In the genomic region with DNA sequence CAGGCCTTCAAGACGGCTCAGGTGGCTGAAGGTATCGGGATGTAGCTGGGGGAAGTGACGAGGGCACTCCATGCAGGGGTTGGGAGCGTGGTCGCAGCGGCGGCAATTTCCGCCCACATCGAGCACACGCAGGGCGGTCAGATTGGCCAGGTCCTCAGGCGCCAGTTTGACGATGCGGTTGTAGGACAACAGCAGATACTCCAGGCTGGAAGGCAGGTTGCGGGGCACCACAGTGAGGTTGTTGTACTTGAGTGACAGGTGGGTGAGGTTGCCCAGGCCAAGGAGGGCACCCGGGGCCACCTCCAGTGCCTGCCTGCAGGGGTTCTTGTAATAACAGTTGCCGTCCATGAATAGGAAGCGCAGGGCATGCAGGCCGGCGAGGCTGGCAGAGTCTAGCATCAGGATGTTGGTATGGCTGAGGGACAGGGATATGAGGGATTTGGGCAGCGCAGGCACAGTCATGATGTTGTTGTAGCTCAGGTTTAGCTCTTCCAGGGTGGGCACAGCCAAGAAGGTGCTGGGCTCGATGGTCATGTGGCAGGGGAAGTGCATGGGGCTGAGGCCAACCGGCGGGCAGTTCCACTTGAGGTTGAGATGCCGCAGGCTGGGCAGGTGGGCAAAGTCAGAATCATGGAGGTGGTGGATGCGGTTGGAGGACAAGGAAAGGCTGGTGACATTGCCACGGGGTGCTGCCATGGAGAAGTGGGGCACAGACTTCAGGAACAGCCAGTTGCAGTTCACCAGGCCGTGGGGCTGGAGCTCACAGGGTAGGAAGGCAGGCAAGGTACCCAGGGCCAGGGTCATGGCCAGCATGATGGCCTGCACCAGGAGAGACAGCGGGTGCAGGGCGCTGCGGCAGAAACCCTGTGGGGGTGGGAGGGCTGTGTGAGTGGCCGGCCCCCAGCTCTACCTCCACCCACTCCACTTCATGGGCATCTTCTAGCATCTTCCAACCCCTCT, we compare ENCODE assay signal across 19 cellular contexts. TPM values are rescaled to one million over a fixed set of nuclear protein-coding genes. Genes with fewer than 3 reads are reported as not detected.
A peak's percentile ranks its signal among the peaks of the same experiment; 100 is the strongest.
DNase-seq lines count a peak whose midpoint lies in the region; ATAC-seq and TF ChIP-seq lines count a peak whose summit lies in the region.
"Had no signal": no experiment of that assay in that cellular context is flagged by ENCODE, and none has a peak within 500 bp of the region (broad histone marks: within the 10 kb centered on the region; RNA-seq: fewer than 3 reads in every experiment).

No MANE protein-coding gene starts in this region.

- no peak overlapping the region for H3K27ac Mint-ChIP-seq in CD14-positive monocyte
- peak overlapping the region; percentile 96 for H3K27ac Mint-ChIP-seq in activated CD8-positive, alpha-beta T cell treated with anti-CD3 and anti-CD28 coated beads, Interleukin-2, amount 10 ng/mL, durations not matched to agents 7 days and 5 days
- peak overlapping the region; percentile 85 to 99 (median 96) for H3K27ac Mint-ChIP-seq in naive B cell
- H3K27ac Mint-ChIP-seq in natural killer cell treated with Interleukin-12 subunit alpha and Interleukin-12 subunit beta and Interleukin-15 and Interleukin-18, amount 100 ng/mL, for 72 hours: no peak overlapping the region
- H3K27ac Mint-ChIP-seq: dendritic cell treated with granulocyte-macrophage colony-stimulating factor and Interleukin-4, amounts not matched to agents 40 ng/mL and 50 ng/mL, for 4 days had no signal

- intact Hi-C loops in CD14-positive monocyte (cut with micrococcal nuclease): no loop called here

- DNase-seq in CD14-positive monocyte (ENCODE audit: low spot score) (peak; percentile 44), H7 (peak; percentile 46), naive B cell (no peak), SW 1271 (lab: John Stamatoyannopoulos, UW) (no peak), NCI-H1436 (lab: John Stamatoyannopoulos, UW) (no peak), cerebellar cortex (ENCODE audit: low spot score) (no peak)
- DNase-seq in activated CD8-positive, alpha-beta T cell treated with anti-CD3 and anti-CD28 coated beads, Interleukin-2, amount 10 ng/mL, durations not matched to agents 7 days and 5 days: no peak
- no peak for DNase-seq in natural killer cell treated with Interleukin-12 subunit alpha and Interleukin-12 subunit beta and Interleukin-15 and Interleukin-18, amount 100 ng/mL, for 72 hours (ENCODE audit: low spot score)
- DNase-seq: C1 segment of cervical spinal cord; mesendoderm; NCI-H1417; NCI-H2227 treated with DMSO at 0.1 percent for 48 hours; SHP77 treated with DMSO at 0.1 percent for 48 hours; stimulated activated naive CD4-positive, alpha-beta T cell treated with Interleukin-2 at 50 U/mL for 16 hours had no signal

- peaks cover 40 to 41% of the 10 kb centered on the region in 2 donors for H3K36me3 Mint-ChIP-seq in CD14-positive monocyte
- H3K36me3 Mint-ChIP-seq in activated CD8-positive, alpha-beta T cell treated with anti-CD3 and anti-CD28 coated beads, Interleukin-2, amount 10 ng/mL, durations not matched to agents 7 days and 5 days (ENCODE audit: low read depth): peaks cover 37% of the 10 kb centered on the region
- no peaks in the 10 kb centered on the region for H3K36me3 Mint-ChIP-seq in naive B cell
- no peaks in the 10 kb centered on the region for H3K36me3 Mint-ChIP-seq in natural killer cell treated with Interleukin-12 subunit alpha and Interleukin-12 subunit beta and Interleukin-15 and Interleukin-18, amount 100 ng/mL, for 72 hours

- POLR2A ChIA-PET in activated CD8-positive, alpha-beta T cell treated with anti-CD3 and anti-CD28 coated beads, Interleukin-2, amount 10 ng/mL, durations not matched to agents 7 days and 5 days (lab: Charles Lee): interaction anchor here (7.9 kb wide), 1 partner anchor 54 kb away, joined by 53 read pairs; a partner anchor contains a TSS

- H3K9me3 Mint-ChIP-seq in CD14-positive monocyte (no peaks in the 10 kb centered on the region), naive B cell (no peaks in the 10 kb centered on the region)
- no peaks in the 10 kb centered on the region for H3K9me3 Mint-ChIP-seq in activated CD8-positive, alpha-beta T cell treated with anti-CD3 and anti-CD28 coated beads, Interleukin-2, amount 10 ng/mL, durations not matched to agents 7 days and 5 days (ENCODE audit: insufficient read depth)
- H3K9me3 Mint-ChIP-seq in natural killer cell treated with Interleukin-12 subunit alpha and Interleukin-12 subunit beta and Interleukin-15 and Interleukin-18, amount 100 ng/mL, for 72 hours: no peaks in the 10 kb centered on the region
- H3K9me3 Mint-ChIP-seq: dendritic cell treated with granulocyte-macrophage colony-stimulating factor and Interleukin-4, amounts not matched to agents 40 ng/mL and 50 ng/mL, for 4 days had no signal

- no peaks in the 10 kb centered on the region; the same call in 1 of the 2 replicates for H3K36me3 ChIP-seq in H7 (replicated peaks; ENCODE audit: control insufficient read depth, insufficient read depth, low read length)

- H3K4me3 Mint-ChIP-seq in CD14-positive monocyte: no peak overlapping the region
- peak overlapping the region; percentile 81 for H3K4me3 Mint-ChIP-seq in activated CD8-positive, alpha-beta T cell treated with anti-CD3 and anti-CD28 coated beads, Interleukin-2, amount 10 ng/mL, durations not matched to agents 7 days and 5 days
- H3K4me3 Mint-ChIP-seq in naive B cell: peak overlapping the region; percentile 79 to 95 (median 90)
- no peak overlapping the region for H3K4me3 Mint-ChIP-seq in natural killer cell treated with Interleukin-12 subunit alpha and Interleukin-12 subunit beta and Interleukin-15 and Interleukin-18, amount 100 ng/mL, for 72 hours
- H3K4me3 Mint-ChIP-seq: dendritic cell treated with granulocyte-macrophage colony-stimulating factor and Interleukin-4, amounts not matched to agents 40 ng/mL and 50 ng/mL, for 4 days had no signal

- H3K4me3 ChIP-seq in H7 (ENCODE audit: insufficient read depth, low read depth, low read length): no peak overlapping the region
- H3K4me3 ChIP-seq: esophagus muscularis mucosa, K562 had no signal

- ATAC-seq in activated CD8-positive, alpha-beta T cell treated with anti-CD3 and anti-CD28 coated beads, Interleukin-2, amount 10 ng/mL, durations not matched to agents 7 days and 5 days: no peak
- ATAC-seq in naive B cell (ENCODE audit: low read depth in 2 of 2): no peak
- ATAC-seq in natural killer cell treated with Interleukin-12 subunit alpha and Interleukin-12 subunit beta and Interleukin-15 and Interleukin-18, amount 100 ng/mL, for 72 hours: no peak
- ATAC-seq: K562 had no signal

- CTCF ChIA-PET in activated CD8-positive, alpha-beta T cell treated with anti-CD3 and anti-CD28 coated beads, Interleukin-2, amount 10 ng/mL, durations not matched to agents 7 days and 5 days (lab: Charles Lee): interaction anchor here (1.0 to 9.7 kb wide), 9 partner anchors 10 to 223 kb away, joined by 3 to 176 read pairs (median 30); a partner anchor contains a TSS

- H3K27me3 Mint-ChIP-seq in CD14-positive monocyte (ENCODE audit: low read depth in 3 of 3) (peaks cover 0 to 2% (median 1%) of the 10 kb centered on the region in 3 donors), naive B cell (no peaks in the 10 kb centered on the region)
- H3K27me3 Mint-ChIP-seq in activated CD8-positive, alpha-beta T cell treated with anti-CD3 and anti-CD28 coated beads, Interleukin-2, amount 10 ng/mL, durations not matched to agents 7 days and 5 days (ENCODE audit: low read depth): no peaks in the 10 kb centered on the region
- no peaks in the 10 kb centered on the region for H3K27me3 Mint-ChIP-seq in natural killer cell treated with Interleukin-12 subunit alpha and Interleukin-12 subunit beta and Interleukin-15 and Interleukin-18, amount 100 ng/mL, for 72 hours

- H3K4me1 Mint-ChIP-seq in CD14-positive monocyte (peaks cover 39% of the 10 kb centered on the region), naive B cell (peaks cover 61 to 71% (median 65%) of the 10 kb centered on the region in 3 donors)
- peaks cover 81% of the 10 kb centered on the region for H3K4me1 Mint-ChIP-seq in activated CD8-positive, alpha-beta T cell treated with anti-CD3 and anti-CD28 coated beads, Interleukin-2, amount 10 ng/mL, durations not matched to agents 7 days and 5 days (ENCODE audit: low read depth)
- H3K4me1 Mint-ChIP-seq in natural killer cell treated with Interleukin-12 subunit alpha and Interleukin-12 subunit beta and Interleukin-15 and Interleukin-18, amount 100 ng/mL, for 72 hours (ENCODE audit: low read depth in 2 of 2): peaks cover 18 to 19% of the 10 kb centered on the region in 2 donors

- no peak for TF ChIP-seq CTCF in CD14-positive monocyte (IDR thresholded peaks at IDR 0.05)

- H3K27me3 ChIP-seq in H7 (ENCODE audit: control insufficient read depth, insufficient read depth, low read length): no peaks in the 10 kb centered on the region
- H3K27me3 ChIP-seq: esophagus muscularis mucosa had no signal

RNA-seq across cellular contexts. Expression of a gene that starts 1.7 kb away (rescaled TPM):
- polyA plus RNA-seq in CD14-positive monocyte (not detected), naive B cell (ENCODE audit: low read depth in 6 of 6) (1 to 10 TPM in 5 of 6 donors, not detected in 1; 1.6 to 4.4 (median 3.8) TPM)
- total RNA-seq in H7 (2014; rRNA removed; shearing (Covaris generic)): not detected in 2 replicates
- total RNA-seq in activated CD8-positive, alpha-beta T cell treated with anti-CD3 and anti-CD28 coated beads, Interleukin-2, amount 10 ng/mL, durations not matched to agents 7 days and 5 days: under 1 TPM; 0.52 to 0.79 TPM
- total RNA-seq in natural killer cell treated with Interleukin-12 subunit alpha and Interleukin-12 subunit beta and Interleukin-15 and Interleukin-18, amount 100 ng/mL, for 72 hours: under 1 TPM; 0.10 to 0.39 TPM
- total RNA-seq: Daoy, K562, skeletal muscle tissue had no signal
- polyA plus RNA-seq: K562 had no signal

RNA-seq across cellular contexts. Expression of a gene that starts 15.2 kb away (rescaled TPM):
- polyA plus RNA-seq in CD14-positive monocyte (100 to 1,000 TPM; 176 to 199 TPM), naive B cell (ENCODE audit: low read depth in 6 of 6) (10 to 100 TPM; 48.5 to 90.8 (median 75.4) TPM)
- 85.8 and 99.0 TPM in 2 replicates for total RNA-seq in H7 (2014; rRNA removed; shearing (Covaris generic))
- total RNA-seq in activated CD8-positive, alpha-beta T cell treated with anti-CD3 and anti-CD28 coated beads, Interleukin-2, amount 10 ng/mL, durations not matched to agents 7 days and 5 days: 100 to 1,000 TPM; 154 to 162 TPM
- total RNA-seq in natural killer cell treated with Interleukin-12 subunit alpha and Interleukin-12 subunit beta and Interleukin-15 and Interleukin-18, amount 100 ng/mL, for 72 hours: 100 to 1,000 TPM in 1 of 2 donors, 10 to 100 TPM in 1; 90.3 to 117 TPM

RNA-seq across cellular contexts. Expression of a gene that starts 21.8 kb away (rescaled TPM):
- polyA plus RNA-seq in CD14-positive monocyte: 100 to 1,000 TPM in 1 of 2 donors, 10 to 100 TPM in 1; 92.8 to 120 TPM
- 2.9 and 4.5 TPM in 2 replicates for total RNA-seq in H7 (2014; rRNA removed; shearing (Covaris generic))
- 10 to 100 TPM; 90.7 to 91.9 TPM for total RNA-seq in activated CD8-positive, alpha-beta T cell treated with anti-CD3 and anti-CD28 coated beads, Interleukin-2, amount 10 ng/mL, durations not matched to agents 7 days and 5 days
- 10 to 100 TPM; 16.8 to 38.5 (median 21.4) TPM for polyA plus RNA-seq in naive B cell (ENCODE audit: low read depth in 6 of 6)
- total RNA-seq in natural killer cell treated with Interleukin-12 subunit alpha and Interleukin-12 subunit beta and Interleukin-15 and Interleukin-18, amount 100 ng/mL, for 72 hours: 10 to 100 TPM; 45.7 to 47.7 TPM

RNA-seq across cellular contexts. Expression of a gene that starts 25.8 kb away (rescaled TPM):
- 10 to 100 TPM; 20.9 to 38.7 TPM for polyA plus RNA-seq in CD14-positive monocyte
- total RNA-seq in H7 (2014; rRNA removed; shearing (Covaris generic)): 63.8 and 86.9 TPM in 2 replicates
- 10 to 100 TPM; 57.7 to 60.8 TPM for total RNA-seq in activated CD8-positive, alpha-beta T cell treated with anti-CD3 and anti-CD28 coated beads, Interleukin-2, amount 10 ng/mL, durations not matched to agents 7 days and 5 days
- polyA plus RNA-seq in naive B cell (ENCODE audit: low read depth in 6 of 6): 10 to 100 TPM; 10.3 to 25.6 (median 18.7) TPM
- 100 to 1,000 TPM in 1 of 2 donors, 10 to 100 TPM in 1; 93.6 to 121 TPM for total RNA-seq in natural killer cell treated with Interleukin-12 subunit alpha and Interleukin-12 subunit beta and Interleukin-15 and Interleukin-18, amount 100 ng/mL, for 72 hours

RNA-seq across cellular contexts. Expression of a gene that starts 54.7 kb away (rescaled TPM):
- polyA plus RNA-seq in CD14-positive monocyte: 10 to 100 TPM; 27.3 to 33.4 TPM
- total RNA-seq in H7 (2014; rRNA removed; shearing (Covaris generic)): 60.3 and 63.8 TPM in 2 replicates
- 100 to 1,000 TPM; 131 TPM for total RNA-seq in activated CD8-positive, alpha-beta T cell treated with anti-CD3 and anti-CD28 coated beads, Interleukin-2, amount 10 ng/mL, durations not matched to agents 7 days and 5 days
- polyA plus RNA-seq in naive B cell (ENCODE audit: low read depth in 6 of 6): 10 to 100 TPM; 24.0 to 71.6 (median 58.9) TPM
- 10 to 100 TPM; 82.8 to 87.4 TPM for total RNA-seq in natural killer cell treated with Interleukin-12 subunit alpha and Interleukin-12 subunit beta and Interleukin-15 and Interleukin-18, amount 100 ng/mL, for 72 hours

Comparison
In these comparisons a context has a peak if more than half of its experiments do, and no peak if none do; other contexts are left out.
1. DNase-seq: peak in CD14-positive monocyte (single experiment) and H7 (single experiment); none in activated CD8-positive, alpha-beta T cell treated with anti-CD3 and anti-CD28 coated beads, Interleukin-2, amount 10 ng/mL, durations not matched to agents 7 days and 5 days (single experiment), naive B cell (single experiment), natural killer cell treated with Interleukin-12 subunit alpha and Interleukin-12 subunit beta and Interleukin-15 and Interleukin-18, amount 100 ng/mL, for 72 hours (single experiment), SW 1271 (0 of 2), NCI-H1436 (single experiment) and cerebellar cortex (single experiment).
2. H3K27ac Mint-ChIP-seq: peak in activated CD8-positive, alpha-beta T cell treated with anti-CD3 and anti-CD28 coated beads, Interleukin-2, amount 10 ng/mL, durations not matched to agents 7 days and 5 days (single experiment) and naive B cell (6 of 6); none in CD14-positive monocyte (0 of 7) and natural killer cell treated with Interleukin-12 subunit alpha and Interleukin-12 subunit beta and Interleukin-15 and Interleukin-18, amount 100 ng/mL, for 72 hours (0 of 2).
3. H3K4me3 Mint-ChIP-seq: peak in activated CD8-positive, alpha-beta T cell treated with anti-CD3 and anti-CD28 coated beads, Interleukin-2, amount 10 ng/mL, durations not matched to agents 7 days and 5 days (single experiment) and naive B cell (8 of 8); none in CD14-positive monocyte (0 of 2) and natural killer cell treated with Interleukin-12 subunit alpha and Interleukin-12 subunit beta and Interleukin-15 and Interleukin-18, amount 100 ng/mL, for 72 hours (single experiment).